ENCODE assay signal across 18 cellular contexts in genomic region chr4:23332266-23332665, GRCh38.
"Had no signal": no experiment of that assay in that cellular context is flagged by ENCODE, and none has a peak within 500 bp of the region (broad histone marks: within the 10 kb centered on the region; RNA-seq: fewer than 3 reads in every experiment).

No MANE protein-coding gene starts in this region.

- H3K4me1 Mint-ChIP-seq: stimulated activated memory B cell treated with anti-CD40 and anti-IgM and Interleukin-4, amounts not matched to agents 10 μg/mL and 1 μg/mL and 100 μg/mL, for 72 hours had no signal

- ATAC-seq: activated CD4-positive, CD25-positive, alpha-beta regulatory T cell treated with anti-CD3 and anti-CD28 coated beads, Interleukin-2, amount 50 U/mL, for 24 hours; heart left ventricle; left ventricle myocardium superior; psoas muscle; SK-N-SH treated with all-trans-retinoic acid at 6 μM for 48 hours; stimulated activated memory B cell treated with anti-CD40 and anti-IgM and Interleukin-4, amounts not matched to agents 10 μg/mL and 1 μg/mL and 100 μg/mL, for 72 hours; T-cell; upper lobe of right lung had no signal

- H3K27me3 Mint-ChIP-seq: activated naive CD8-positive, alpha-beta T cell treated with anti-CD3 and anti-CD28 coated beads for 36 hours; stimulated activated memory B cell treated with anti-CD40 and anti-IgM and Interleukin-4, amounts not matched to agents 10 μg/mL and 1 μg/mL and 100 μg/mL, for 72 hours; T-cell had no signal

- H3K9me3 Mint-ChIP-seq: stimulated activated memory B cell treated with anti-CD40 and anti-IgM and Interleukin-4, amounts not matched to agents 10 μg/mL and 1 μg/mL and 100 μg/mL, for 72 hours had no signal

- H3K36me3 Mint-ChIP-seq: stimulated activated memory B cell treated with anti-CD40 and anti-IgM and Interleukin-4, amounts not matched to agents 10 μg/mL and 1 μg/mL and 100 μg/mL, for 72 hours; T-cell had no signal

- H3K27ac Mint-ChIP-seq: stimulated activated memory B cell treated with anti-CD40 and anti-IgM and Interleukin-4, amounts not matched to agents 10 μg/mL and 1 μg/mL and 100 μg/mL, for 72 hours; T-cell had no signal

- DNase-seq: activated gamma-delta T cell treated with Interleukin-2 at 50 U/mL for 16 hours; activated naive CD8-positive, alpha-beta T cell treated with anti-CD3 and anti-CD28 coated beads for 36 hours; amniotic stem cell; erythroblast; foreskin melanocyte; heart left ventricle; kidney glomerular epithelial cell; left ventricle myocardium superior; ovary; psoas muscle; sigmoid colon; stimulated activated CD4-positive, alpha-beta T cell treated with anti-CD3 and anti-CD28 coated beads, Interleukin-4, amount 100 ng/mL, for 4 hours; T-cell; upper lobe of right lung had no signal

- H3K4me3 Mint-ChIP-seq: activated naive CD8-positive, alpha-beta T cell treated with anti-CD3 and anti-CD28 coated beads for 36 hours; neural crest cell; stimulated activated memory B cell treated with anti-CD40 and anti-IgM and Interleukin-4, amounts not matched to agents 10 μg/mL and 1 μg/mL and 100 μg/mL, for 72 hours; T-cell had no signal
